In the genomic region with DNA sequence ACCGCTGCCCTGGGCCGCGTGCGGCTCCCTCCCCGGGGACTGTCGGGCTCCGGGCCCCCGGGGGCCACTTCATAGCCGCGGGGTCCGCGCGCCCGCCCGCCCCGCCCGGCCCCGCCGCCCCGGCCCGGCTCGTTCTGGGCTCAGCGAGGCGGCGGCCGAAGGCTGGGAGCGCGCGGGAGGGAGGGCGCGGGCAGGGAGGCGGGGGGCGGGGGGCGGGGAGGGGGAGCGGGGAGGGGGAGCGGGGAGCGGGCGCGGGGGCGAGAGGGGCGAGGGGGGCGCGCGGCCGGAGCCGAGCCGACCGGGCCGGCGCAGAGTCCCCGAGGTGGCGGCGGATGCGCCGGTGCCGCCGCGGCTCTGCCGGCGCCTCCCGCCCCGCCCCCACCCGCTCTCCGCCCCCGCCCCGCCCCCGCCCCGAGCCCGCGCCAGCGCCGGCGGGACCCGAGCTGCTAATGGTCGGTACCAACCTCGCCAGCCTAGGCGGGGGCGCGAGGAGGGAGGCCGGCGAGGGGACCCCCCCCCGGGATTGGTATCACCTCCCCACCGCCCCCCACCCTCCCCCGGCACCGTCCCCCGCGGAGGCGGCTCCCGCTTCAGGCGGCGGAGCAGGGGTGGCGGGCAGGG, we compare ENCODE assay signal across 10 cellular contexts. TPM values are rescaled to one million over a fixed set of nuclear protein-coding genes. Genes with fewer than 3 reads are reported as not detected.
A peak's percentile ranks its signal among the peaks of the same experiment; 100 is the strongest.
DNase-seq lines count a peak whose midpoint lies in the region; ATAC-seq, FAIRE-seq and TF ChIP-seq lines count a peak whose summit lies in the region.
"Had no signal": no experiment of that assay in that cellular context is flagged by ENCODE, and none has a peak within 500 bp of the region (broad histone marks: within the 10 kb centered on the region; RNA-seq: fewer than 3 reads in every experiment).

A gene with protein sequence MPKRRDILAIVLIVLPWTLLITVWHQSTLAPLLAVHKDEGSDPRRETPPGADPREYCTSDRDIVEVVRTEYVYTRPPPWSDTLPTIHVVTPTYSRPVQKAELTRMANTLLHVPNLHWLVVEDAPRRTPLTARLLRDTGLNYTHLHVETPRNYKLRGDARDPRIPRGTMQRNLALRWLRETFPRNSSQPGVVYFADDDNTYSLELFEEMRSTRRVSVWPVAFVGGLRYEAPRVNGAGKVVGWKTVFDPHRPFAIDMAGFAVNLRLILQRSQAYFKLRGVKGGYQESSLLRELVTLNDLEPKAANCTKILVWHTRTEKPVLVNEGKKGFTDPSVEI (minus strand): TSS at position 356 of the 621 bp plus-strand sequence. CDS start 24,583 bp downstream, outside the sequence.

- H3K27ac ChIP-seq in keratinocyte (ENCODE audit: control insufficient read depth, insufficient read depth, low read length) (no peak within 1 kb of the TSS), testis (no peak within 1 kb of the TSS)

- H3K4me3 ChIP-seq in keratinocyte (ENCODE audit: control insufficient read depth in 2 of 3, extremely low read depth in 1 of 3, insufficient read depth in 2 of 3, low read depth in 1 of 3, low read length in 3 of 3) (peak within 1 kb of the TSS in 2 of 3 experiments; percentile 25 to 28), testis (peak within 1 kb of the TSS; percentile 43 to 56)

- H3K9me3 Mint-ChIP-seq in activated CD8-positive, alpha-beta memory T cell treated with anti-CD3 and anti-CD28 coated beads, Interleukin-2, amount 10 ng/mL, durations not matched to agents 7 days and 5 days (ENCODE audit: low read depth) = no peaks in the 10 kb centered on the region
- no peaks in the 10 kb centered on the region for H3K9me3 Mint-ChIP-seq in activated T-helper 17 cell treated with anti-CD3 and anti-CD28 coated beads, Interleukin-2, amount 50 U/mL, for 72 hours

- H3K27ac Mint-ChIP-seq in activated CD8-positive, alpha-beta memory T cell treated with anti-CD3 and anti-CD28 coated beads, Interleukin-2, amount 10 ng/mL, durations not matched to agents 7 days and 5 days = no peak within 1 kb of the TSS
- no peak within 1 kb of the TSS for H3K27ac Mint-ChIP-seq in activated T-helper 17 cell treated with anti-CD3 and anti-CD28 coated beads, Interleukin-2, amount 50 U/mL, for 72 hours

- no peak within 1 kb of the TSS for H3K9ac ChIP-seq in keratinocyte (ENCODE audit: control insufficient read depth, extremely low read depth, insufficient read depth, low read length)

- ATAC-seq in activated CD8-positive, alpha-beta memory T cell treated with anti-CD3 and anti-CD28 coated beads, Interleukin-2, amount 10 ng/mL, durations not matched to agents 7 days and 5 days = peak; percentile 54
- ATAC-seq in activated T-helper 17 cell treated with anti-CD3 and anti-CD28 coated beads, Interleukin-2, amount 50 U/mL, for 72 hours (replicated peaks) = no peak
- ATAC-seq: HCT116 had no signal

- no peaks in the 10 kb centered on the region for H3K79me2 ChIP-seq in keratinocyte (ENCODE audit: control insufficient read depth, insufficient read depth, low read length)

- FAIRE-seq in keratinocyte (lab: Jason Lieb, UNC) = no peak
- FAIRE-seq: colon had no signal

- TF ChIP-seq CTCF in keratinocyte (optimal IDR thresholded peaks at IDR 0.05 in 1 of 3, IDR thresholded peaks at IDR 0.05 in 1 of 3, conservative IDR thresholded peaks at IDR 0.05 in 1 of 3; ENCODE audit: extremely low read depth in 1 of 3, insufficient read depth in 2 of 3, low read length in 3 of 3) (no peak), testis (IDR thresholded peaks at IDR 0.05) (no peak)

- intact Hi-C loops in testis (cut with DNase I; ENCODE audit: low total_unique reads) = no loop called here

- WGBS in testis, 2 donors = 1% methylated on average over 40 of the region's 92 CpGs; no CpG with 5 or more reads in 1 of the 2 donors

- H3K4me1 Mint-ChIP-seq in activated CD8-positive, alpha-beta memory T cell treated with anti-CD3 and anti-CD28 coated beads, Interleukin-2, amount 10 ng/mL, durations not matched to agents 7 days and 5 days = peaks cover 4% of the 10 kb centered on the region
- H3K4me1 Mint-ChIP-seq in activated T-helper 17 cell treated with anti-CD3 and anti-CD28 coated beads, Interleukin-2, amount 50 U/mL, for 72 hours = peaks cover 6% of the 10 kb centered on the region

- H3K9me3 ChIP-seq in keratinocyte (ENCODE audit: control insufficient read depth, low read depth, low read length) (no peaks in the 10 kb centered on the region), testis (no peaks in the 10 kb centered on the region)

- CTCF ChIA-PET in activated CD8-positive, alpha-beta memory T cell treated with anti-CD3 and anti-CD28 coated beads, Interleukin-2, amount 10 ng/mL, durations not matched to agents 7 days and 5 days (lab: Charles Lee) = no interaction called here

- dilution Hi-C loops in keratinocyte (cut with MboI; ENCODE audit: extremely low pct_ligation_motif_present, low sequenced_read_pairs) = no loop called here

- peak within 1 kb of the TSS; percentile 35 for H3K4me3 Mint-ChIP-seq in activated CD8-positive, alpha-beta memory T cell treated with anti-CD3 and anti-CD28 coated beads, Interleukin-2, amount 10 ng/mL, durations not matched to agents 7 days and 5 days
- H3K4me3 Mint-ChIP-seq in activated T-helper 17 cell treated with anti-CD3 and anti-CD28 coated beads, Interleukin-2, amount 50 U/mL, for 72 hours = peak within 1 kb of the TSS; percentile 60

- H2AFZ ChIP-seq in keratinocyte (ENCODE audit: control insufficient read depth, low read length) = no peak within 1 kb of the TSS

- H3K4me2 ChIP-seq in keratinocyte (ENCODE audit: control insufficient read depth, extremely low read depth, insufficient read depth, low read depth, low read length) = peak within 1 kb of the TSS; percentile 51

- H3K27me3 Mint-ChIP-seq in activated CD8-positive, alpha-beta memory T cell treated with anti-CD3 and anti-CD28 coated beads, Interleukin-2, amount 10 ng/mL, durations not matched to agents 7 days and 5 days = peaks cover 75% of the 10 kb centered on the region
- peaks cover 51% of the 10 kb centered on the region for H3K27me3 Mint-ChIP-seq in activated T-helper 17 cell treated with anti-CD3 and anti-CD28 coated beads, Interleukin-2, amount 50 U/mL, for 72 hours

- TF ChIP-seq POLR2A in testis (IDR thresholded peaks at IDR 0.05) = no peak

- H3K36me3 Mint-ChIP-seq in activated CD8-positive, alpha-beta memory T cell treated with anti-CD3 and anti-CD28 coated beads, Interleukin-2, amount 10 ng/mL, durations not matched to agents 7 days and 5 days = no peaks in the 10 kb centered on the region
- no peaks in the 10 kb centered on the region for H3K36me3 Mint-ChIP-seq in activated T-helper 17 cell treated with anti-CD3 and anti-CD28 coated beads, Interleukin-2, amount 50 U/mL, for 72 hours (ENCODE audit: low read depth)

- H4K20me1 ChIP-seq in keratinocyte (ENCODE audit: control insufficient read depth, extremely low read depth, insufficient read depth, low read length) = no peaks in the 10 kb centered on the region

- H3K27me3 ChIP-seq in keratinocyte (ENCODE audit: control insufficient read depth, extremely low read depth, insufficient read depth, low read length) (peaks cover 69% of the 10 kb centered on the region), testis (no peaks in the 10 kb centered on the region)

- H3K9me1 ChIP-seq in keratinocyte (ENCODE audit: control insufficient read depth, extremely low read depth, insufficient read depth, low read length) = no peaks in the 10 kb centered on the region

- DNase-seq in activated CD8-positive, alpha-beta memory T cell treated with anti-CD3 and anti-CD28 coated beads, Interleukin-2, amount 10 ng/mL, durations not matched to agents 7 days and 5 days = no peak
- no peak for DNase-seq in activated CD8-positive, alpha-beta memory T cell treated with anti-CD3 and anti-CD28 coated beads, Interleukin-2, amount 50 U/mL, for 48 hours
- DNase-seq in keratinocyte (ENCODE audit: low read depth, low spot score) (no peak), testis (no peak), SKM-1 (lab: John Stamatoyannopoulos, UW; ENCODE audit: unreplicated experiment) (no peak), OCI-M1 (lab: John Stamatoyannopoulos, UW) (no peak), NCI-H526 treated with DMSO at 0.1 percent for 48 hours (lab: John Stamatoyannopoulos, UW) (no peak)

- H3K36me3 ChIP-seq in keratinocyte (ENCODE audit: control insufficient read depth in 2 of 2, extremely low read depth in 1 of 2, insufficient read depth in 2 of 2, low read length in 2 of 2) (no peaks in the 10 kb centered on the region), testis (ENCODE audit: low read depth, missing control alignments) (no peaks in the 10 kb centered on the region)

- H3K4me1 ChIP-seq in keratinocyte (ENCODE audit: control insufficient read depth, extremely low read depth, insufficient read depth, low read length) = no peaks in the 10 kb centered on the region
- peaks cover 8% of the 10 kb centered on the region for H3K4me1 ChIP-seq in testis

RNA-seq across cellular contexts. Expression of the gene that starts here (rescaled TPM):
- under 1 TPM; 0.33 to 0.61 TPM for total RNA-seq in activated CD8-positive, alpha-beta memory T cell treated with anti-CD3 and anti-CD28 coated beads, Interleukin-2, amount 10 ng/mL, durations not matched to agents 7 days and 5 days
- under 1 TPM; 0.16 to 0.17 TPM for total RNA-seq in activated T-helper 17 cell treated with anti-CD3 and anti-CD28 coated beads, Interleukin-2, amount 50 U/mL, for 72 hours
- polyA plus RNA-seq in keratinocyte (0.04 to 0.11 TPM (median 0.04 TPM) in 3 replicates), testis (ENCODE audit: insufficient read depth, low read depth, low replicate concordance) (2.7 TPM)
- not detected for polyA plus RNA-seq in keratinocyte (2011; ENCODE audit: low read depth)
- 0.18 TPM in 1 of 2 replicates, not detected in the other for polyA plus RNA-seq in keratinocyte (2011; cell fraction: cytosol; rRNA removed)
- polyA plus RNA-seq in keratinocyte (2011; cell fraction: nucleus; rRNA removed) = 0.17 and 0.33 TPM in 2 replicates
- 0.04 and 0.13 TPM in 2 replicates for polyA plus RNA-seq in keratinocyte (2012; ENCODE audit: low replicate concordance)
- polyA minus RNA-seq in keratinocyte = 0.10 TPM in 1 of 3 replicates, not detected in the others
- not detected for polyA minus RNA-seq in keratinocyte (2011; cell fraction: cytosol; rRNA and poly(A)+ RNA removed)
- polyA minus RNA-seq in keratinocyte (2011; cell fraction: nucleus; rRNA and poly(A)+ RNA removed) = 0.16 TPM in 1 of 2 replicates, not detected in the other
- 1 to 10 TPM; 3.0 to 4.3 TPM for total RNA-seq in testis

Comparison
In these comparisons a context has a peak if more than half of its experiments do, and no peak if none do; other contexts are left out.
1. Peak in ATAC-seq in activated CD8-positive, alpha-beta memory T cell treated with anti-CD3 and anti-CD28 coated beads, Interleukin-2, amount 10 ng/mL, durations not matched to agents 7 days and 5 days; RNA of the gene not detected or under 1 TPM.